ENCODE assay signal across 1 cellular context in the genomic region with DNA sequence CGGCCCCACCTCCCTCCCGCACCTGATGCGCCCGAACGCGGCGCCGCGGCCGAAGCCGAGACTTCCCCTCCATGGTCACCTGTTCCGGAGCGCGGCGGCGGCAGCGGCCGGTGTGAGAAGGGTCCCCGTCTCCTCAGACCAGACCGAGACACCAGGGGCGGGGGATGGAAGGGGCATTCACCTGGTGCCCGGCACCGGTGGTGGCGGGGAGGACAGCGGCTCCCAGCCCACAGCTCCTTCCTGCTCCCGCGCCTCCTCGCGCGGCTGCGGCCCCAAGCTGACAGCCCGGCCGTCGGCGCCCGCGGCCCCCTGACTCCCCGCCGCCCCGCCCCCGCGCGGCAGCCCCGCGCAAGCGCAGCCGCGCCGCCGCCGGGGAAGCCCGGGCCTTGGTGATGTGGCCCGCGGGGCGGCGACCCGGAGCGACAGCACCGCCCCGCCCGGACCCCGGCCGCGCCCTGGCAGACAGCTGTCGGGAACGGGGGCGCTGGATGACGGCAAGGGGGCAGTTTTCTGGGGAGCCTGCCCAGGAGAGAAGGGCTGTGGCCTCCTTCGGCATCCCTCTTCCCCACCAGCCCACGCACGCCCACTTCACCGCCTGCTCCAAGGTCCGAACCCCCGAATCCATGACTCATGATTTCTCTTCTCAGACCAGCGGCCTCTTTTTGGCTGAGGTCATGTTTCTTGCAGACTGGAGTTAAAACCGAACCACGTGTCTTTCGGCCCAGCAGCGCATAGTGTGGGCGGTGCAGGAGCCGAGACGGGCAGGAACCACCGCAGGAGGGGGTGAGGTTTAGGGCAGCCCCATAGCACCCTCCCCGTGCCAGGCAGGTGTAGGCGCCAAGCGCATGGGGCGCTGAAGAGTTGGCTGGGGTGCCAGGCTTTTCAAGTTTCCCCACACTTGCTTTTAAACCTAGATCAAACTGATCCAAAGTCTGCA.
TF ChIP-seq lines count a peak whose summit lies in the region.

A gene with protein sequence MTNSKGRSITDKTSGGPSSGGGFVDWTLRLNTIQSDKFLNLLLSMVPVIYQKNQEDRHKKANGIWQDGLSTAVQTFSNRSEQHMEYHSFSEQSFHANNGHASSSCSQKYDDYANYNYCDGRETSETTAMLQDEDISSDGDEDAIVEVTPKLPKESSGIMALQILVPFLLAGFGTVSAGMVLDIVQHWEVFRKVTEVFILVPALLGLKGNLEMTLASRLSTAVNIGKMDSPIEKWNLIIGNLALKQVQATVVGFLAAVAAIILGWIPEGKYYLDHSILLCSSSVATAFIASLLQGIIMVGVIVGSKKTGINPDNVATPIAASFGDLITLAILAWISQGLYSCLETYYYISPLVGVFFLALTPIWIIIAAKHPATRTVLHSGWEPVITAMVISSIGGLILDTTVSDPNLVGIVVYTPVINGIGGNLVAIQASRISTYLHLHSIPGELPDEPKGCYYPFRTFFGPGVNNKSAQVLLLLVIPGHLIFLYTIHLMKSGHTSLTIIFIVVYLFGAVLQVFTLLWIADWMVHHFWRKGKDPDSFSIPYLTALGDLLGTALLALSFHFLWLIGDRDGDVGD (minus strand): TSS at position 282 of the 937 bp plus-strand sequence. CDS start 29,763 bp downstream, outside the sequence.

TF ChIP-seq in H1, 55 proteins besides CTCF, POLR2A, EP300 and RAD21:
- TF ChIP-seq CBX8 (IDR thresholded peaks at IDR 0.05; ENCODE audit: borderline replicate concordance, low read depth, low read length) (no peak), HDAC2 (IDR thresholded peaks at IDR 0.05; ENCODE audit: borderline replicate concordance in 1 of 2, low read depth in 2 of 2, low read length in 2 of 2) (no peak), BACH1 (IDR thresholded peaks at IDR 0.05; ENCODE audit: low read length) (peak; percentile 97), BRCA1 (IDR thresholded peaks at IDR 0.05; ENCODE audit: low read depth, low read length) (no peak), SAP30 (IDR thresholded peaks at IDR 0.05; ENCODE audit: insufficient read depth, insufficient replicate concordance, low read length) (no peak), SIX5 (IDR thresholded peaks at IDR 0.05; ENCODE audit: low read depth, low read length) (no peak), ASH2L (IDR thresholded peaks at IDR 0.05; ENCODE audit: low read length) (peak; percentile 83), RXRA (IDR thresholded peaks at IDR 0.05; ENCODE audit: insufficient read depth, low read depth, low read length) (no peak), SP4 (IDR thresholded peaks at IDR 0.05; ENCODE audit: low read length) (no peak), MAX (IDR thresholded peaks at IDR 0.05) (peak; percentile 83), EZH2 (IDR thresholded peaks at IDR 0.05; ENCODE audit: low read depth, low read length, severe bottlenecking) (no peak), JUN (IDR thresholded peaks at IDR 0.05; ENCODE audit: low read depth, low read length) (no peak), TAF1 (IDR thresholded peaks at IDR 0.05; ENCODE audit: low read depth, low read length) (no peak), TAF7 (optimal IDR thresholded peaks at IDR 0.05; ENCODE audit: borderline replicate concordance, low read depth, low read length) (no peak), RBBP5 (IDR thresholded peaks at IDR 0.05; ENCODE audit: borderline replicate concordance, low read depth, low read length) (no peak; the same call in 1 of the 2 replicates), NRF1 (IDR thresholded peaks at IDR 0.05; ENCODE audit: low read depth, low read length) (peak; percentile 44), CREB1 (IDR thresholded peaks at IDR 0.05) (no peak), CEBPB (IDR thresholded peaks at IDR 0.05; ENCODE audit: low read depth, low read length) (no peak), SIN3A (conservative IDR thresholded peaks at IDR 0.05 in 1 of 2, IDR thresholded peaks at IDR 0.05 in 1 of 2; ENCODE audit: low read depth in 1 of 2, low read length in 2 of 2) (peak in 1 of 2 experiments; percentile 85; a peak in 2 of 4 replicates), MAFK (IDR thresholded peaks at IDR 0.05; ENCODE audit: low read depth, low read length) (peak; percentile 75), PHF8 (conservative IDR thresholded peaks at IDR 0.05; ENCODE audit: low read depth, low read length) (peak; percentile 63), HDAC6 (IDR thresholded peaks at IDR 0.05; ENCODE audit: low read depth, low read length) (no peak), CHD1 (IDR thresholded peaks at IDR 0.05; ENCODE audit: low read depth, low read length) (no peak), RNF2 (IDR thresholded peaks at IDR 0.05; ENCODE audit: borderline replicate concordance, low read depth, low read length, missing control alignments, poor library complexity, severe bottlenecking) (no peak), SUZ12 (IDR thresholded peaks at IDR 0.05; ENCODE audit: low read length) (no peak), SP2 (IDR thresholded peaks at IDR 0.05; ENCODE audit: low read length) (no peak), EGR1 (IDR thresholded peaks at IDR 0.05; ENCODE audit: borderline replicate concordance, low read depth, low read length) (peak; percentile 1; the same call in 1 of the 2 replicates), KDM5A (IDR thresholded peaks at IDR 0.05; ENCODE audit: low read length) (no peak), GABPA (IDR thresholded peaks at IDR 0.05; ENCODE audit: borderline replicate concordance, insufficient read depth, low read length) (no peak), JUND (IDR thresholded peaks at IDR 0.05; ENCODE audit: low read length) (peak; percentile 64; the same call in 1 of the 2 replicates), E2F6 (IDR thresholded peaks at IDR 0.05) (peak; percentile 46; the same call in 1 of the 2 replicates), KDM4A (IDR thresholded peaks at IDR 0.05; ENCODE audit: low read depth, low read length, severe bottlenecking) (peak; percentile 79), POU5F1 (IDR thresholded peaks at IDR 0.05; ENCODE audit: low read depth, low read length) (no peak)
- TF ChIP-seq, protein P1, sequence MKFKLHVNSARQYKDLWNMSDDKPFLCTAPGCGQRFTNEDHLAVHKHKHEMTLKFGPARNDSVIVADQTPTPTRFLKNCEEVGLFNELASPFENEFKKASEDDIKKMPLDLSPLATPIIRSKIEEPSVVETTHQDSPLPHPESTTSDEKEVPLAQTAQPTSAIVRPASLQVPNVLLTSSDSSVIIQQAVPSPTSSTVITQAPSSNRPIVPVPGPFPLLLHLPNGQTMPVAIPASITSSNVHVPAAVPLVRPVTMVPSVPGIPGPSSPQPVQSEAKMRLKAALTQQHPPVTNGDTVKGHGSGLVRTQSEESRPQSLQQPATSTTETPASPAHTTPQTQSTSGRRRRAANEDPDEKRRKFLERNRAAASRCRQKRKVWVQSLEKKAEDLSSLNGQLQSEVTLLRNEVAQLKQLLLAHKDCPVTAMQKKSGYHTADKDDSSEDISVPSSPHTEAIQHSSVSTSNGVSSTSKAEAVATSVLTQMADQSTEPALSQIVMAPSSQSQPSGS (IDR thresholded peaks at IDR 0.05; ENCODE audit: low read length) = no peak
- TF ChIP-seq, protein P2, sequence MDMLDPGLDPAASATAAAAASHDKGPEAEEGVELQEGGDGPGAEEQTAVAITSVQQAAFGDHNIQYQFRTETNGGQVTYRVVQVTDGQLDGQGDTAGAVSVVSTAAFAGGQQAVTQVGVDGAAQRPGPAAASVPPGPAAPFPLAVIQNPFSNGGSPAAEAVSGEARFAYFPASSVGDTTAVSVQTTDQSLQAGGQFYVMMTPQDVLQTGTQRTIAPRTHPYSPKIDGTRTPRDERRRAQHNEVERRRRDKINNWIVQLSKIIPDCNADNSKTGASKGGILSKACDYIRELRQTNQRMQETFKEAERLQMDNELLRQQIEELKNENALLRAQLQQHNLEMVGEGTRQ (IDR thresholded peaks at IDR 0.05; ENCODE audit: low read length) = 0 out of 2 replicates have a peak, but pooled peaks have one; percentile 10
- TF ChIP-seq, protein P3, sequence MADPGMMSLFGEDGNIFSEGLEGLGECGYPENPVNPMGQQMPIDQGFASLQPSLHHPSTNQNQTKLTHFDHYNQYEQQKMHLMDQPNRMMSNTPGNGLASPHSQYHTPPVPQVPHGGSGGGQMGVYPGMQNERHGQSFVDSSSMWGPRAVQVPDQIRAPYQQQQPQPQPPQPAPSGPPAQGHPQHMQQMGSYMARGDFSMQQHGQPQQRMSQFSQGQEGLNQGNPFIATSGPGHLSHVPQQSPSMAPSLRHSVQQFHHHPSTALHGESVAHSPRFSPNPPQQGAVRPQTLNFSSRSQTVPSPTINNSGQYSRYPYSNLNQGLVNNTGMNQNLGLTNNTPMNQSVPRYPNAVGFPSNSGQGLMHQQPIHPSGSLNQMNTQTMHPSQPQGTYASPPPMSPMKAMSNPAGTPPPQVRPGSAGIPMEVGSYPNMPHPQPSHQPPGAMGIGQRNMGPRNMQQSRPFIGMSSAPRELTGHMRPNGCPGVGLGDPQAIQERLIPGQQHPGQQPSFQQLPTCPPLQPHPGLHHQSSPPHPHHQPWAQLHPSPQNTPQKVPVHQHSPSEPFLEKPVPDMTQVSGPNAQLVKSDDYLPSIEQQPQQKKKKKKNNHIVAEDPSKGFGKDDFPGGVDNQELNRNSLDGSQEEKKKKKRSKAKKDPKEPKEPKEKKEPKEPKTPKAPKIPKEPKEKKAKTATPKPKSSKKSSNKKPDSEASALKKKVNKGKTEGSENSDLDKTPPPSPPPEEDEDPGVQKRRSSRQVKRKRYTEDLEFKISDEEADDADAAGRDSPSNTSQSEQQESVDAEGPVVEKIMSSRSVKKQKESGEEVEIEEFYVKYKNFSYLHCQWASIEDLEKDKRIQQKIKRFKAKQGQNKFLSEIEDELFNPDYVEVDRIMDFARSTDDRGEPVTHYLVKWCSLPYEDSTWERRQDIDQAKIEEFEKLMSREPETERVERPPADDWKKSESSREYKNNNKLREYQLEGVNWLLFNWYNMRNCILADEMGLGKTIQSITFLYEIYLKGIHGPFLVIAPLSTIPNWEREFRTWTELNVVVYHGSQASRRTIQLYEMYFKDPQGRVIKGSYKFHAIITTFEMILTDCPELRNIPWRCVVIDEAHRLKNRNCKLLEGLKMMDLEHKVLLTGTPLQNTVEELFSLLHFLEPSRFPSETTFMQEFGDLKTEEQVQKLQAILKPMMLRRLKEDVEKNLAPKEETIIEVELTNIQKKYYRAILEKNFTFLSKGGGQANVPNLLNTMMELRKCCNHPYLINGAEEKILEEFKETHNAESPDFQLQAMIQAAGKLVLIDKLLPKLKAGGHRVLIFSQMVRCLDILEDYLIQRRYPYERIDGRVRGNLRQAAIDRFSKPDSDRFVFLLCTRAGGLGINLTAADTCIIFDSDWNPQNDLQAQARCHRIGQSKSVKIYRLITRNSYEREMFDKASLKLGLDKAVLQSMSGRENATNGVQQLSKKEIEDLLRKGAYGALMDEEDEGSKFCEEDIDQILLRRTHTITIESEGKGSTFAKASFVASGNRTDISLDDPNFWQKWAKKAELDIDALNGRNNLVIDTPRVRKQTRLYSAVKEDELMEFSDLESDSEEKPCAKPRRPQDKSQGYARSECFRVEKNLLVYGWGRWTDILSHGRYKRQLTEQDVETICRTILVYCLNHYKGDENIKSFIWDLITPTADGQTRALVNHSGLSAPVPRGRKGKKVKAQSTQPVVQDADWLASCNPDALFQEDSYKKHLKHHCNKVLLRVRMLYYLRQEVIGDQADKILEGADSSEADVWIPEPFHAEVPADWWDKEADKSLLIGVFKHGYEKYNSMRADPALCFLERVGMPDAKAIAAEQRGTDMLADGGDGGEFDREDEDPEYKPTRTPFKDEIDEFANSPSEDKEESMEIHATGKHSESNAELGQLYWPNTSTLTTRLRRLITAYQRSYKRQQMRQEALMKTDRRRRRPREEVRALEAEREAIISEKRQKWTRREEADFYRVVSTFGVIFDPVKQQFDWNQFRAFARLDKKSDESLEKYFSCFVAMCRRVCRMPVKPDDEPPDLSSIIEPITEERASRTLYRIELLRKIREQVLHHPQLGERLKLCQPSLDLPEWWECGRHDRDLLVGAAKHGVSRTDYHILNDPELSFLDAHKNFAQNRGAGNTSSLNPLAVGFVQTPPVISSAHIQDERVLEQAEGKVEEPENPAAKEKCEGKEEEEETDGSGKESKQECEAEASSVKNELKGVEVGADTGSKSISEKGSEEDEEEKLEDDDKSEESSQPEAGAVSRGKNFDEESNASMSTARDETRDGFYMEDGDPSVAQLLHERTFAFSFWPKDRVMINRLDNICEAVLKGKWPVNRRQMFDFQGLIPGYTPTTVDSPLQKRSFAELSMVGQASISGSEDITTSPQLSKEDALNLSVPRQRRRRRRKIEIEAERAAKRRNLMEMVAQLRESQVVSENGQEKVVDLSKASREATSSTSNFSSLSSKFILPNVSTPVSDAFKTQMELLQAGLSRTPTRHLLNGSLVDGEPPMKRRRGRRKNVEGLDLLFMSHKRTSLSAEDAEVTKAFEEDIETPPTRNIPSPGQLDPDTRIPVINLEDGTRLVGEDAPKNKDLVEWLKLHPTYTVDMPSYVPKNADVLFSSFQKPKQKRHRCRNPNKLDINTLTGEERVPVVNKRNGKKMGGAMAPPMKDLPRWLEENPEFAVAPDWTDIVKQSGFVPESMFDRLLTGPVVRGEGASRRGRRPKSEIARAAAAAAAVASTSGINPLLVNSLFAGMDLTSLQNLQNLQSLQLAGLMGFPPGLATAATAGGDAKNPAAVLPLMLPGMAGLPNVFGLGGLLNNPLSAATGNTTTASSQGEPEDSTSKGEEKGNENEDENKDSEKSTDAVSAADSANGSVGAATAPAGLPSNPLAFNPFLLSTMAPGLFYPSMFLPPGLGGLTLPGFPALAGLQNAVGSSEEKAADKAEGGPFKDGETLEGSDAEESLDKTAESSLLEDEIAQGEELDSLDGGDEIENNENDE (IDR thresholded peaks at IDR 0.05; ENCODE audit: insufficient replicate concordance, low read length) = no peak
